Comparison of ENCODE assay signal across 10 cellular contexts in the genomic region with DNA sequence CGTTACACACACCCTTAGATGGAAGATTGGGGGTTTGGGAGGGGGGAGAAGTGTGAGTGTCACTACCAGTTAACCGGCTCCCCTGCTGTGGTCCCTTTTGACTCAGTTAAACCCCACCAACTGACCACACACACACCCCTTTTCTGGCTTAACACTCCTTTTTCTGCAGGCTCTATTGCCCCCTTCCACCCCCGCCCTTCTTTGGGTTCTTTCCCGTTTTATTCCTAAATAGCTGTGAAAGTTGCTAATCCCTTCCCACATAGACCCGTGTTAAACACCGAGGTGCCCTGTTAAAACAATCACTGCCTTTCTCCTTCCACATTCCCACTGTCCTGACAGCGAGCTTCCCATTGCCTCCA.
DNase-seq lines count a peak whose midpoint lies in the region; ATAC-seq, FAIRE-seq and TF ChIP-seq lines count a peak whose summit lies in the region.
"Had no signal": no experiment of that assay in that cellular context is flagged by ENCODE, and none has a peak within 500 bp of the region (broad histone marks: within the 10 kb centered on the region; RNA-seq: fewer than 3 reads in every experiment).

No MANE protein-coding gene starts in this region.

- H3K4me1 ChIP-seq in mucosa of stomach (ENCODE audit: control insufficient read depth, insufficient read depth, low read length), result peaks cover 7% of the 10 kb centered on the region

- TF ChIP-seq CTCF in 22Rv1 (IDR thresholded peaks at IDR 0.05) (no peak), HL-60 (IDR thresholded peaks at IDR 0.05; ENCODE audit: insufficient read depth, low read length) (no peak)

- no peaks in the 10 kb centered on the region for H3K36me3 ChIP-seq in mucosa of stomach (ENCODE audit: control insufficient read depth, insufficient read depth, low read length)

- H3K4me3 ChIP-seq in HL-60 (replicated peaks; ENCODE audit: insufficient read depth, low read length) (peak overlapping the region; percentile 38; the same call in 1 of the 2 replicates), mucosa of stomach (ENCODE audit: low read length) (peak overlapping the region; percentile 38)

- FAIRE-seq in H54 (lab: Jason Lieb, UNC), result no peak
- FAIRE-seq: islet of Langerhans had no signal

- H3K27me3 ChIP-seq in HL-60 (ENCODE audit: insufficient read depth, poor library complexity, severe bottlenecking), result peaks cover 45% of the 10 kb centered on the region
- peaks cover 5% of the 10 kb centered on the region for H3K27me3 ChIP-seq in mucosa of stomach (ENCODE audit: control insufficient read depth, insufficient read depth, low read length)

- peak overlapping the region; percentile 74 for H3K27ac ChIP-seq in 22Rv1
- H3K27ac ChIP-seq in HL-60 (replicated peaks), result no peak overlapping the region
- H3K27ac ChIP-seq in caudate nucleus (ENCODE audit: low read depth, low read length), result peak overlapping the region; percentile 58

- ATAC-seq in GM18873 (IDR thresholded peaks at IDR 0.05; ENCODE audit: low FRiP score, unreplicated experiment), result no peak

- DNase-seq in HL-60 (ENCODE audit: low read depth in 1 of 2, low spot score in 1 of 2) (no peak), caudate nucleus (lab: John Stamatoyannopoulos, UW) (peak in 11 of 61 donors; percentile 11 to 75 (median 42)), AG08396 (ENCODE audit: low spot score) (no peak), H54 (ENCODE audit: insufficient read length, low spot score) (no peak), glomerular visceral epithelial cell (ENCODE audit: extremely low spot score) (no peak)
- DNase-seq: NCI-H446 treated with DMSO at 0.1 percent for 48 hours had no signal

- H3K9me3 ChIP-seq in mucosa of stomach (ENCODE audit: control insufficient read depth, low read length), result no peaks in the 10 kb centered on the region

- TF ChIP-seq POLR2A in H54 (IDR thresholded peaks at IDR 0.05; ENCODE audit: low read depth, low read length), result no peak

- peak overlapping the region; percentile 97 for H3K9ac ChIP-seq in mucosa of stomach (ENCODE audit: low read length)
